2 cellular contexts compared by ENCODE assay signal in the genomic region with DNA sequence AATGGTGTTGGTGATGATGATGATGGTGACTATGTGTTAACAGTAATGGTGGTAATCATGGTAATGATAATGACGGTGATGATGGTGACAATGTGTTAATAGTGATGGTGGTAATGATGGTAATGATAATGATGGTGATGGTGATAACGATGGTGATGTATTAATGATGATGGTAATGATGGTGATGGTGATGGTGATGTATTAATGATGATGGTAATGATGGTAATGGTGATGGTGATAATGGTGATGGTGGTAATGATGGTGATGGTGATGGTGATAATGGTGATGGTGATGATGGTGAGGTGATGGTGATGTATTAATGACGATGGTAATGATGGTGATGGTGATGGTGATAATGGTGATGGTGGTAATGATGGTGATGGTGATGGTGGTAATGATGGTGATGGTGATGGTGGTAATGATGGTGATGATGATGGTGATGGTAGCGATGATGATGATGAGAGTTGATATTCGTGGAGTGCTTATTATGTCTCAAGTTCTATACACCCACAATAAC.
TF ChIP-seq lines count a peak whose summit lies in the region.

No MANE protein-coding gene starts in this region.

TF ChIP-seq in IMR-90, 13 proteins besides CTCF, POLR2A, EP300 and RAD21:
- no peak for TF ChIP-seq CHD1 (IDR thresholded peaks at IDR 0.05; ENCODE audit: low read depth, low read length)
- TF ChIP-seq MAFK (IDR thresholded peaks at IDR 0.05; ENCODE audit: low read depth, low read length) = no peak
- TF ChIP-seq MAZ (IDR thresholded peaks at IDR 0.05; ENCODE audit: borderline replicate concordance, low read depth, low read length) = no peak
- TF ChIP-seq, protein P1, sequence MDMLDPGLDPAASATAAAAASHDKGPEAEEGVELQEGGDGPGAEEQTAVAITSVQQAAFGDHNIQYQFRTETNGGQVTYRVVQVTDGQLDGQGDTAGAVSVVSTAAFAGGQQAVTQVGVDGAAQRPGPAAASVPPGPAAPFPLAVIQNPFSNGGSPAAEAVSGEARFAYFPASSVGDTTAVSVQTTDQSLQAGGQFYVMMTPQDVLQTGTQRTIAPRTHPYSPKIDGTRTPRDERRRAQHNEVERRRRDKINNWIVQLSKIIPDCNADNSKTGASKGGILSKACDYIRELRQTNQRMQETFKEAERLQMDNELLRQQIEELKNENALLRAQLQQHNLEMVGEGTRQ (IDR thresholded peaks at IDR 0.05; ENCODE audit: low read depth, low read length) = no peak
- TF ChIP-seq CEBPB (IDR thresholded peaks at IDR 0.05; ENCODE audit: low read depth, low read length) = no peak
- no peak for TF ChIP-seq NFE2L2 (IDR thresholded peaks at IDR 0.05; ENCODE audit: low read depth, low read length)
- TF ChIP-seq MXI1 (IDR thresholded peaks at IDR 0.05; ENCODE audit: borderline replicate concordance, low read depth, low read length) = no peak
- TF ChIP-seq, protein P2, sequence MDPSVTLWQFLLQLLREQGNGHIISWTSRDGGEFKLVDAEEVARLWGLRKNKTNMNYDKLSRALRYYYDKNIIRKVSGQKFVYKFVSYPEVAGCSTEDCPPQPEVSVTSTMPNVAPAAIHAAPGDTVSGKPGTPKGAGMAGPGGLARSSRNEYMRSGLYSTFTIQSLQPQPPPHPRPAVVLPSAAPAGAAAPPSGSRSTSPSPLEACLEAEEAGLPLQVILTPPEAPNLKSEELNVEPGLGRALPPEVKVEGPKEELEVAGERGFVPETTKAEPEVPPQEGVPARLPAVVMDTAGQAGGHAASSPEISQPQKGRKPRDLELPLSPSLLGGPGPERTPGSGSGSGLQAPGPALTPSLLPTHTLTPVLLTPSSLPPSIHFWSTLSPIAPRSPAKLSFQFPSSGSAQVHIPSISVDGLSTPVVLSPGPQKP (IDR thresholded peaks at IDR 0.05; ENCODE audit: borderline replicate concordance, low read depth, low read length) = no peak
- no peak for TF ChIP-seq FOS (IDR thresholded peaks at IDR 0.05; ENCODE audit: low read depth, low read length)
- TF ChIP-seq RFX5 (IDR thresholded peaks at IDR 0.05; ENCODE audit: low read depth, low read length) = no peak
- TF ChIP-seq SMC3 (IDR thresholded peaks at IDR 0.05; ENCODE audit: low read depth, low read length) = no peak
- TF ChIP-seq RCOR1 (IDR thresholded peaks at IDR 0.05; ENCODE audit: insufficient replicate concordance, low read length) = no peak
- no peak for TF ChIP-seq BHLHE40 (IDR thresholded peaks at IDR 0.05; ENCODE audit: low read depth, low read length)

TF ChIP-seq in H1, 55 proteins besides CTCF, POLR2A, EP300 and RAD21:
- TF ChIP-seq EGR1 (IDR thresholded peaks at IDR 0.05; ENCODE audit: borderline replicate concordance, low read depth, low read length) = no peak
- TF ChIP-seq MAFK (IDR thresholded peaks at IDR 0.05; ENCODE audit: low read depth, low read length) = no peak
- TF ChIP-seq CBX8 (IDR thresholded peaks at IDR 0.05; ENCODE audit: borderline replicate concordance, low read depth, low read length) = no peak
- TF ChIP-seq, protein P3, sequence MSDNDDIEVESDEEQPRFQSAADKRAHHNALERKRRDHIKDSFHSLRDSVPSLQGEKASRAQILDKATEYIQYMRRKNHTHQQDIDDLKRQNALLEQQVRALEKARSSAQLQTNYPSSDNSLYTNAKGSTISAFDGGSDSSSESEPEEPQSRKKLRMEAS (IDR thresholded peaks at IDR 0.05) = no peak
- no peak for TF ChIP-seq GABPA (IDR thresholded peaks at IDR 0.05; ENCODE audit: borderline replicate concordance, insufficient read depth, low read length)
- TF ChIP-seq, protein P4, sequence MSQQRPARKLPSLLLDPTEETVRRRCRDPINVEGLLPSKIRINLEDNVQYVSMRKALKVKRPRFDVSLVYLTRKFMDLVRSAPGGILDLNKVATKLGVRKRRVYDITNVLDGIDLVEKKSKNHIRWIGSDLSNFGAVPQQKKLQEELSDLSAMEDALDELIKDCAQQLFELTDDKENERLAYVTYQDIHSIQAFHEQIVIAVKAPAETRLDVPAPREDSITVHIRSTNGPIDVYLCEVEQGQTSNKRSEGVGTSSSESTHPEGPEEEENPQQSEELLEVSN (IDR thresholded peaks at IDR 0.05) = no peak
- TF ChIP-seq EZH2 (IDR thresholded peaks at IDR 0.05; ENCODE audit: low read depth, low read length, severe bottlenecking) = no peak
- no peak for TF ChIP-seq SP2 (IDR thresholded peaks at IDR 0.05; ENCODE audit: low read length)
- TF ChIP-seq CREB1 (IDR thresholded peaks at IDR 0.05) = no peak
- TF ChIP-seq ASH2L (IDR thresholded peaks at IDR 0.05; ENCODE audit: low read length) = no peak
- no peak for TF ChIP-seq CBX5 (IDR thresholded peaks at IDR 0.05; ENCODE audit: low read depth, low read length)
- TF ChIP-seq HDAC6 (IDR thresholded peaks at IDR 0.05; ENCODE audit: low read depth, low read length) = no peak
